ENCODE assay signal across 1 cellular context in the genomic region with DNA sequence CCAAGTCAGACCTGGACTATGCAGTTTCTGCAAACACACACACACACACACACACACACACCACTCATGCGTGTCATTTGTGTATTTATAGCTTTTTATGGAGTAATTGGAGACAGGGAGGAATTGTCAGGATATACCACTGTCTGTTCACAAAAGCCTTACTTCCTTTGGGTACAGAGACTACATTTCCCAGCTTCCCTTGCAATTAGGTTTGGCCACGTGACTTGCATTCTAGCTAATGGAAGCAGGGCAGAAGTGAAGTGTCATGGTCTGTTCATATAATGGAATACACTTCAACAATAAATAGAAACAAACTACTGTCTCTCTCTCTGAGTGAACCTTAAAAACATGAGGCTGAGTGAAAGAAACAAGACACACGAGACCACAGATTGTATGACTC.
TF ChIP-seq lines count a peak whose summit lies in the region.

No MANE protein-coding gene starts in this region.

TF ChIP-seq in K562, 482 proteins besides CTCF, POLR2A, EP300 and RAD21 (continued from another document and continues in another):
- TF ChIP-seq NFIX (CRISPR knock-in tag; IDR thresholded peaks at IDR 0.05; ENCODE audit: low read depth) (no peak), ZNF316 (IDR thresholded peaks at IDR 0.05) (peak; percentile 20; the same call in 1 of the 2 replicates), ARHGAP35 (IDR thresholded peaks at IDR 0.05; ENCODE audit: partially characterized antibody) (no peak), SIRT6 (IDR thresholded peaks at IDR 0.05; ENCODE audit: low read depth, low read length) (no peak), FOXK1 (CRISPR knock-in tag; IDR thresholded peaks at IDR 0.05; ENCODE audit: borderline replicate concordance) (no peak), ZBTB17 (CRISPR knock-in tag; IDR thresholded peaks at IDR 0.05) (no peak), SREBF2 (CRISPR knock-in tag; IDR thresholded peaks at IDR 0.05) (no peak), KDM5B (IDR thresholded peaks at IDR 0.05; ENCODE audit: insufficient replicate concordance, low read depth, low read length) (no peak), HLTF (IDR thresholded peaks at IDR 0.05) (no peak), CBFB (CRISPR knock-in tag; IDR thresholded peaks at IDR 0.05) (no peak), MYBL2 (IDR thresholded peaks at IDR 0.05; ENCODE audit: low read depth) (no peak), MYBL2 (CRISPR knock-in tag; IDR thresholded peaks at IDR 0.05; ENCODE audit: borderline replicate concordance) (no peak), PCBP2 (IDR thresholded peaks at IDR 0.05; ENCODE audit: low read depth, low read length, poor library complexity, severe bottlenecking) (no peak), POLR2H (tag; IDR thresholded peaks at IDR 0.05; ENCODE audit: low read depth) (no peak), MTA2 (IDR thresholded peaks at IDR 0.05; ENCODE audit: low read depth) (no peak), ZNF143 (CRISPR knock-in tag; IDR thresholded peaks at IDR 0.05) (peak; percentile 74), RAD51 (IDR thresholded peaks at IDR 0.05; ENCODE audit: borderline replicate concordance, low read depth) (peak; percentile 89), ARNT (IDR thresholded peaks at IDR 0.05) (no peak), HSF4 (CRISPR knock-in tag; IDR thresholded peaks at IDR 0.05; ENCODE audit: borderline replicate concordance) (no peak), RB1 (IDR thresholded peaks at IDR 0.05; ENCODE audit: low read depth) (no peak)
- TF ChIP-seq, protein P1, sequence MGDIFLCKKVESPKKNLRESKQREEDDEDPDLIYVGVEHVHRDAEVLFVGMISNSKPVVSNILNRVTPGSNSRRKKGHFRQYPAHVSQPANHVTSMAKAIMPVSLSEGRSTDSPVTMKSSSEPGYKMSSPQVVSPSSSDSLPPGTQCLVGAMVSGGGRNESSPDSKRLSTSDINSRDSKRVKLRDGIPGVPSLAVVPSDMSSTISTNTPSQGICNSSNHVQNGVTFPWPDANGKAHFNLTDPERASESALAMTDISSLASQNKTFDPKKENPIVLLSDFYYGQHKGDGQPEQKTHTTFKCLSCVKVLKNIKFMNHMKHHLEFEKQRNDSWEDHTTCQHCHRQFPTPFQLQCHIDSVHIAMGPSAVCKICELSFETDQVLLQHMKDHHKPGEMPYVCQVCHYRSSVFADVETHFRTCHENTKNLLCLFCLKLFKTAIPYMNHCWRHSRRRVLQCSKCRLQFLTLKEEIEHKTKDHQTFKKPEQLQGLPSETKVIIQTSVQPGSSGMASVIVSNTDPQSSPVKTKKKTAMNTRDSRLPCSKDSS (IDR thresholded peaks at IDR 0.05; ENCODE audit: low read depth, partially characterized antibody), result no peak
- TF ChIP-seq, protein P2, sequence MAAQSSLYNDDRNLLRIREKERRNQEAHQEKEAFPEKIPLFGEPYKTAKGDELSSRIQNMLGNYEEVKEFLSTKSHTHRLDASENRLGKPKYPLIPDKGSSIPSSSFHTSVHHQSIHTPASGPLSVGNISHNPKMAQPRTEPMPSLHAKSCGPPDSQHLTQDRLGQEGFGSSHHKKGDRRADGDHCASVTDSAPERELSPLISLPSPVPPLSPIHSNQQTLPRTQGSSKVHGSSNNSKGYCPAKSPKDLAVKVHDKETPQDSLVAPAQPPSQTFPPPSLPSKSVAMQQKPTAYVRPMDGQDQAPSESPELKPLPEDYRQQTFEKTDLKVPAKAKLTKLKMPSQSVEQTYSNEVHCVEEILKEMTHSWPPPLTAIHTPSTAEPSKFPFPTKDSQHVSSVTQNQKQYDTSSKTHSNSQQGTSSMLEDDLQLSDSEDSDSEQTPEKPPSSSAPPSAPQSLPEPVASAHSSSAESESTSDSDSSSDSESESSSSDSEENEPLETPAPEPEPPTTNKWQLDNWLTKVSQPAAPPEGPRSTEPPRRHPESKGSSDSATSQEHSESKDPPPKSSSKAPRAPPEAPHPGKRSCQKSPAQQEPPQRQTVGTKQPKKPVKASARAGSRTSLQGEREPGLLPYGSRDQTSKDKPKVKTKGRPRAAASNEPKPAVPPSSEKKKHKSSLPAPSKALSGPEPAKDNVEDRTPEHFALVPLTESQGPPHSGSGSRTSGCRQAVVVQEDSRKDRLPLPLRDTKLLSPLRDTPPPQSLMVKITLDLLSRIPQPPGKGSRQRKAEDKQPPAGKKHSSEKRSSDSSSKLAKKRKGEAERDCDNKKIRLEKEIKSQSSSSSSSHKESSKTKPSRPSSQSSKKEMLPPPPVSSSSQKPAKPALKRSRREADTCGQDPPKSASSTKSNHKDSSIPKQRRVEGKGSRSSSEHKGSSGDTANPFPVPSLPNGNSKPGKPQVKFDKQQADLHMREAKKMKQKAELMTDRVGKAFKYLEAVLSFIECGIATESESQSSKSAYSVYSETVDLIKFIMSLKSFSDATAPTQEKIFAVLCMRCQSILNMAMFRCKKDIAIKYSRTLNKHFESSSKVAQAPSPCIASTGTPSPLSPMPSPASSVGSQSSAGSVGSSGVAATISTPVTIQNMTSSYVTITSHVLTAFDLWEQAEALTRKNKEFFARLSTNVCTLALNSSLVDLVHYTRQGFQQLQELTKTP (IDR thresholded peaks at IDR 0.05; ENCODE audit: low read depth in 1 of 2, partially characterized antibody in 2 of 2), result peak in 1 of 2 experiments; percentile 66
- TF ChIP-seq, protein P3, sequence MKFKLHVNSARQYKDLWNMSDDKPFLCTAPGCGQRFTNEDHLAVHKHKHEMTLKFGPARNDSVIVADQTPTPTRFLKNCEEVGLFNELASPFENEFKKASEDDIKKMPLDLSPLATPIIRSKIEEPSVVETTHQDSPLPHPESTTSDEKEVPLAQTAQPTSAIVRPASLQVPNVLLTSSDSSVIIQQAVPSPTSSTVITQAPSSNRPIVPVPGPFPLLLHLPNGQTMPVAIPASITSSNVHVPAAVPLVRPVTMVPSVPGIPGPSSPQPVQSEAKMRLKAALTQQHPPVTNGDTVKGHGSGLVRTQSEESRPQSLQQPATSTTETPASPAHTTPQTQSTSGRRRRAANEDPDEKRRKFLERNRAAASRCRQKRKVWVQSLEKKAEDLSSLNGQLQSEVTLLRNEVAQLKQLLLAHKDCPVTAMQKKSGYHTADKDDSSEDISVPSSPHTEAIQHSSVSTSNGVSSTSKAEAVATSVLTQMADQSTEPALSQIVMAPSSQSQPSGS (CRISPR knock-in tag; IDR thresholded peaks at IDR 0.05), result no peak
- TF ChIP-seq, protein P4, sequence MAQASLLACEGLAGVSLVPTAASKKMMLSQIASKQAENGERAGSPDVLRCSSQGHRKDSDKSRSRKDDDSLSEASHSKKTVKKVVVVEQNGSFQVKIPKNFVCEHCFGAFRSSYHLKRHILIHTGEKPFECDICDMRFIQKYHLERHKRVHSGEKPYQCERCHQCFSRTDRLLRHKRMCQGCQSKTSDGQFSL (CRISPR knock-in tag; IDR thresholded peaks at IDR 0.05), result no peak
- TF ChIP-seq, protein P4 (tag; IDR thresholded peaks at IDR 0.05), result no peak
- TF ChIP-seq, protein P5, sequence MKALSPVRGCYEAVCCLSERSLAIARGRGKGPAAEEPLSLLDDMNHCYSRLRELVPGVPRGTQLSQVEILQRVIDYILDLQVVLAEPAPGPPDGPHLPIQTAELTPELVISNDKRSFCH (CRISPR knock-in tag; IDR thresholded peaks at IDR 0.05), result no peak
- TF ChIP-seq, protein P5 (tag; IDR thresholded peaks at IDR 0.05), result no peak
- TF ChIP-seq, protein P6, sequence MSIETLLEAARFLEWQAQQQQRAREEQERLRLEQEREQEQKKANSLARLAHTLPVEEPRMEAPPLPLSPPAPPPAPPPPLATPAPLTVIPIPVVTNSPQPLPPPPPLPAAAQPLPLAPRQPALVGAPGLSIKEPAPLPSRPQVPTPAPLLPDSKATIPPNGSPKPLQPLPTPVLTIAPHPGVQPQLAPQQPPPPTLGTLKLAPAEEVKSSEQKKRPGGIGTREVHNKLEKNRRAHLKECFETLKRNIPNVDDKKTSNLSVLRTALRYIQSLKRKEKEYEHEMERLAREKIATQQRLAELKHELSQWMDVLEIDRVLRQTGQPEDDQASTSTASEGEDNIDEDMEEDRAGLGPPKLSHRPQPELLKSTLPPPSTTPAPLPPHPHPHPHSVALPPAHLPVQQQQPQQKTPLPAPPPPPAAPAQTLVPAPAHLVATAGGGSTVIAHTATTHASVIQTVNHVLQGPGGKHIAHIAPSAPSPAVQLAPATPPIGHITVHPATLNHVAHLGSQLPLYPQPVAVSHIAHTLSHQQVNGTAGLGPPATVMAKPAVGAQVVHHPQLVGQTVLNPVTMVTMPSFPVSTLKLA (conservative IDR thresholded peaks at IDR 0.05), result no peak
- TF ChIP-seq, protein P7, sequence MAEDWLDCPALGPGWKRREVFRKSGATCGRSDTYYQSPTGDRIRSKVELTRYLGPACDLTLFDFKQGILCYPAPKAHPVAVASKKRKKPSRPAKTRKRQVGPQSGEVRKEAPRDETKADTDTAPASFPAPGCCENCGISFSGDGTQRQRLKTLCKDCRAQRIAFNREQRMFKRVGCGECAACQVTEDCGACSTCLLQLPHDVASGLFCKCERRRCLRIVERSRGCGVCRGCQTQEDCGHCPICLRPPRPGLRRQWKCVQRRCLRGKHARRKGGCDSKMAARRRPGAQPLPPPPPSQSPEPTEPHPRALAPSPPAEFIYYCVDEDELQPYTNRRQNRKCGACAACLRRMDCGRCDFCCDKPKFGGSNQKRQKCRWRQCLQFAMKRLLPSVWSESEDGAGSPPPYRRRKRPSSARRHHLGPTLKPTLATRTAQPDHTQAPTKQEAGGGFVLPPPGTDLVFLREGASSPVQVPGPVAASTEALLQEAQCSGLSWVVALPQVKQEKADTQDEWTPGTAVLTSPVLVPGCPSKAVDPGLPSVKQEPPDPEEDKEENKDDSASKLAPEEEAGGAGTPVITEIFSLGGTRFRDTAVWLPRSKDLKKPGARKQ (CRISPR knock-in tag; IDR thresholded peaks at IDR 0.05), result no peak
- TF ChIP-seq, protein P8, sequence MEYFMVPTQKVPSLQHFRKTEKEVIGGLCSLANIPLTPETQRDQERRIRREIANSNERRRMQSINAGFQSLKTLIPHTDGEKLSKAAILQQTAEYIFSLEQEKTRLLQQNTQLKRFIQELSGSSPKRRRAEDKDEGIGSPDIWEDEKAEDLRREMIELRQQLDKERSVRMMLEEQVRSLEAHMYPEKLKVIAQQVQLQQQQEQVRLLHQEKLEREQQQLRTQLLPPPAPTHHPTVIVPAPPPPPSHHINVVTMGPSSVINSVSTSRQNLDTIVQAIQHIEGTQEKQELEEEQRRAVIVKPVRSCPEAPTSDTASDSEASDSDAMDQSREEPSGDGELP (CRISPR knock-in tag; IDR thresholded peaks at IDR 0.05; ENCODE audit: borderline replicate concordance), result no peak
- TF ChIP-seq, protein P9, sequence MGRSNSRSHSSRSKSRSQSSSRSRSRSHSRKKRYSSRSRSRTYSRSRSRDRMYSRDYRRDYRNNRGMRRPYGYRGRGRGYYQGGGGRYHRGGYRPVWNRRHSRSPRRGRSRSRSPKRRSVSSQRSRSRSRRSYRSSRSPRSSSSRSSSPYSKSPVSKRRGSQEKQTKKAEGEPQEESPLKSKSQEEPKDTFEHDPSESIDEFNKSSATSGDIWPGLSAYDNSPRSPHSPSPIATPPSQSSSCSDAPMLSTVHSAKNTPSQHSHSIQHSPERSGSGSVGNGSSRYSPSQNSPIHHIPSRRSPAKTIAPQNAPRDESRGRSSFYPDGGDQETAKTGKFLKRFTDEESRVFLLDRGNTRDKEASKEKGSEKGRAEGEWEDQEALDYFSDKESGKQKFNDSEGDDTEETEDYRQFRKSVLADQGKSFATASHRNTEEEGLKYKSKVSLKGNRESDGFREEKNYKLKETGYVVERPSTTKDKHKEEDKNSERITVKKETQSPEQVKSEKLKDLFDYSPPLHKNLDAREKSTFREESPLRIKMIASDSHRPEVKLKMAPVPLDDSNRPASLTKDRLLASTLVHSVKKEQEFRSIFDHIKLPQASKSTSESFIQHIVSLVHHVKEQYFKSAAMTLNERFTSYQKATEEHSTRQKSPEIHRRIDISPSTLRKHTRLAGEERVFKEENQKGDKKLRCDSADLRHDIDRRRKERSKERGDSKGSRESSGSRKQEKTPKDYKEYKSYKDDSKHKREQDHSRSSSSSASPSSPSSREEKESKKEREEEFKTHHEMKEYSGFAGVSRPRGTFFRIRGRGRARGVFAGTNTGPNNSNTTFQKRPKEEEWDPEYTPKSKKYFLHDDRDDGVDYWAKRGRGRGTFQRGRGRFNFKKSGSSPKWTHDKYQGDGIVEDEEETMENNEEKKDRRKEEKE (IDR thresholded peaks at IDR 0.05; ENCODE audit: borderline replicate concordance in 1 of 2, control insufficient read depth in 1 of 2, low read depth in 2 of 2, low read length in 1 of 2), result no peak
- TF ChIP-seq, protein P10, sequence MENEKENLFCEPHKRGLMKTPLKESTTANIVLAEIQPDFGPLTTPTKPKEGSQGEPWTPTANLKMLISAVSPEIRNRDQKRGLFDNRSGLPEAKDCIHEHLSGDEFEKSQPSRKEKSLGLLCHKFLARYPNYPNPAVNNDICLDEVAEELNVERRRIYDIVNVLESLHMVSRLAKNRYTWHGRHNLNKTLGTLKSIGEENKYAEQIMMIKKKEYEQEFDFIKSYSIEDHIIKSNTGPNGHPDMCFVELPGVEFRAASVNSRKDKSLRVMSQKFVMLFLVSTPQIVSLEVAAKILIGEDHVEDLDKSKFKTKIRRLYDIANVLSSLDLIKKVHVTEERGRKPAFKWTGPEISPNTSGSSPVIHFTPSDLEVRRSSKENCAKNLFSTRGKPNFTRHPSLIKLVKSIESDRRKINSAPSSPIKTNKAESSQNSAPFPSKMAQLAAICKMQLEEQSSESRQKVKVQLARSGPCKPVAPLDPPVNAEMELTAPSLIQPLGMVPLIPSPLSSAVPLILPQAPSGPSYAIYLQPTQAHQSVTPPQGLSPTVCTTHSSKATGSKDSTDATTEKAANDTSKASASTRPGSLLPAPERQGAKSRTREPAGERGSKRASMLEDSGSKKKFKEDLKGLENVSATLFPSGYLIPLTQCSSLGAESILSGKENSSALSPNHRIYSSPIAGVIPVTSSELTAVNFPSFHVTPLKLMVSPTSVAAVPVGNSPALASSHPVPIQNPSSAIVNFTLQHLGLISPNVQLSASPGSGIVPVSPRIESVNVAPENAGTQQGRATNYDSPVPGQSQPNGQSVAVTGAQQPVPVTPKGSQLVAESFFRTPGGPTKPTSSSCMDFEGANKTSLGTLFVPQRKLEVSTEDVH (IDR thresholded peaks at IDR 0.05; ENCODE audit: low read depth, partially characterized antibody), result no peak
- TF ChIP-seq, protein P11, sequence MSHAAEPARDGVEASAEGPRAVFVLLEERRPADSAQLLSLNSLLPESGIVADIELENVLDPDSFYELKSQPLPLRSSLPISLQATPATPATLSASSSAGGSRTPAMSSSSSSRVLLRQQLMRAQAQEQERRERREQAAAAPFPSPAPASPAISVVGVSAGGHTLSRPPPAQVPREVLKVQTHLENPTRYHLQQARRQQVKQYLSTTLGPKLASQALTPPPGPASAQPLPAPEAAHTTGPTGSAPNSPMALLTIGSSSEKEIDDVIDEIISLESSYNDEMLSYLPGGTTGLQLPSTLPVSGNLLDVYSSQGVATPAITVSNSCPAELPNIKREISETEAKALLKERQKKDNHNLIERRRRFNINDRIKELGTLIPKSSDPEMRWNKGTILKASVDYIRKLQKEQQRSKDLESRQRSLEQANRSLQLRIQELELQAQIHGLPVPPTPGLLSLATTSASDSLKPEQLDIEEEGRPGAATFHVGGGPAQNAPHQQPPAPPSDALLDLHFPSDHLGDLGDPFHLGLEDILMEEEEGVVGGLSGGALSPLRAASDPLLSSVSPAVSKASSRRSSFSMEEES (CRISPR knock-in tag; IDR thresholded peaks at IDR 0.05), result peak; percentile 86
